Comparison of ENCODE assay signal across 12 cellular contexts in the genomic region with DNA sequence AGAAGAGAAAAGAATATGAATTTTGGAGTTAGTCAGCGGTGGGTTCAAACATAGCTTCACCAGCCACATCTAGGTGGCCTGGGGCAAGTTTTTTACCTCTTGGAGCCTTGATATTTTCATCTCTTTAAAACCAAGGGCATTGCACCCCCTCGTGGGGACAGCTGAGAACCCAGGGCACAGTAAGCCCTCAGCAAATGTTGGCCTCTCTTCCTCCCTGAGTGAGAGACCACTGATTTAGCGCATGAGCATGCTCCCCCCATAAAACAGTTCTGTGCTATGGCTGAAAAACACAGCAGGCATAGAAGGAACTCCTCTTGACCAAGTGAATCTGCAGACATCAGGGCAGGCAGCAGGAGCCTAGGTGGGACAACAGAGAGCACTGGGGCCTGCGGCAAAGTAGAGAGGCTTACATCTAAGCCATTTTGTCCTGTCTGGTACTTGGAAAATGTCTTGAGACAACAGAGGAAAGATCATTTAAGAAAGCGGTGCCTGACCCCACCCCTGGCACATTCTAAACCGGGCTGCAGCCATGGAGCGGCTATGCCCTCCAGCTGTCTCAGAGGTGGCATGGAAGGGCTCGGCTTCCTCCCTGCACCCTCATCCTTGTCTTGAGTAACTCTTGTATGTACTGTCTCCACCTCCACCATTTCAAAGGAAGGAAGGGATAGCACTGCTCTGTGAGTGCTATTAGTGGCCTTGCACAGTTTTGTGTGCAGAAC.
DNase-seq lines count a peak whose midpoint lies in the region; ATAC-seq and TF ChIP-seq lines count a peak whose summit lies in the region.
"Had no signal": no experiment of that assay in that cellular context is flagged by ENCODE, and none has a peak within 500 bp of the region (broad histone marks: within the 10 kb centered on the region; RNA-seq: fewer than 3 reads in every experiment).

No MANE protein-coding gene starts in this region.

- H3K4me1 Mint-ChIP-seq in activated CD4-positive, alpha-beta memory T cell treated with anti-CD3 and anti-CD28 coated beads, Interleukin-2, amount 10 ng/mL, durations not matched to agents 7 days and 5 days, result no peaks in the 10 kb centered on the region
- no peaks in the 10 kb centered on the region for H3K4me1 Mint-ChIP-seq in activated CD4-positive, alpha-beta memory T cell treated with anti-CD3 and anti-CD28 coated beads for 36 hours (ENCODE audit: low read depth)

- ATAC-seq in HG02970 (IDR thresholded peaks at IDR 0.05; ENCODE audit: low FRiP score, unreplicated experiment), result no peak
- no peak for ATAC-seq in HG03097 (IDR thresholded peaks at IDR 0.05; ENCODE audit: low FRiP score, unreplicated experiment)
- ATAC-seq: CD8-positive, alpha-beta T cell had no signal

- H3K9ac ChIP-seq in colonic mucosa (ENCODE audit: low read depth in 2 of 2, low read length in 2 of 2), result no peak overlapping the region

- DNase-seq in activated CD4-positive, alpha-beta memory T cell treated with anti-CD3 and anti-CD28 coated beads, Interleukin-2, amount 10 ng/mL, durations not matched to agents 7 days and 5 days, result peak; percentile 17
- no peak for DNase-seq in activated CD4-positive, alpha-beta memory T cell treated with anti-CD3 and anti-CD28 coated beads for 36 hours
- DNase-seq in M059J (ENCODE audit: low read depth) (peak; percentile 27), colonic mucosa (peak; percentile 12), retinal pigment epithelial cell (ENCODE audit: low read depth) (no peak), thyroid gland (no peak)
- DNase-seq: activated T-cell treated with anti-CD3 and anti-CD28 coated beads, Interleukin-2, amount 50 U/mL, for 24 hours; foreskin fibroblast had no signal

- no peak overlapping the region for H3K27ac Mint-ChIP-seq in activated CD4-positive, alpha-beta memory T cell treated with anti-CD3 and anti-CD28 coated beads, Interleukin-2, amount 10 ng/mL, durations not matched to agents 7 days and 5 days
- H3K27ac Mint-ChIP-seq in activated CD4-positive, alpha-beta memory T cell treated with anti-CD3 and anti-CD28 coated beads for 36 hours, result no peak overlapping the region
- H3K27ac Mint-ChIP-seq: activated T-cell treated with anti-CD3 and anti-CD28 coated beads, Interleukin-2, amount 50 U/mL, for 24 hours; CD8-positive, alpha-beta T cell had no signal

- CTCF ChIA-PET in activated CD4-positive, alpha-beta memory T cell treated with anti-CD3 and anti-CD28 coated beads, Interleukin-2, amount 10 ng/mL, durations not matched to agents 7 days and 5 days (lab: Charles Lee), result interaction anchor here (0.6 to 1.1 kb wide), 2 partner anchors 147 to 148 kb away, joined by 5 read pairs; no protein-coding TSS in a partner anchor
- CTCF ChIA-PET in activated CD4-positive, alpha-beta memory T cell treated with anti-CD3 and anti-CD28 coated beads for 36 hours (lab: Charles Lee), result no interaction called here

- no peak overlapping the region for H3K4me3 Mint-ChIP-seq in activated CD4-positive, alpha-beta memory T cell treated with anti-CD3 and anti-CD28 coated beads, Interleukin-2, amount 10 ng/mL, durations not matched to agents 7 days and 5 days
- no peak overlapping the region for H3K4me3 Mint-ChIP-seq in activated CD4-positive, alpha-beta memory T cell treated with anti-CD3 and anti-CD28 coated beads for 36 hours
- H3K4me3 Mint-ChIP-seq: activated T-cell treated with anti-CD3 and anti-CD28 coated beads, Interleukin-2, amount 50 U/mL, for 24 hours; CD8-positive, alpha-beta T cell had no signal

- POLR2A ChIA-PET in activated CD4-positive, alpha-beta memory T cell treated with anti-CD3 and anti-CD28 coated beads, Interleukin-2, amount 10 ng/mL, durations not matched to agents 7 days and 5 days (lab: Charles Lee), result no interaction called here
- POLR2A ChIA-PET in activated CD4-positive, alpha-beta memory T cell treated with anti-CD3 and anti-CD28 coated beads for 36 hours (lab: Charles Lee), result interaction anchor here (0.6 kb wide), 1 partner anchor 131 kb away, joined by 3 read pairs; no protein-coding TSS in a partner anchor

- H3K36me3 ChIP-seq in colonic mucosa, result no peaks in the 10 kb centered on the region
- no peaks in the 10 kb centered on the region for H3K36me3 ChIP-seq in thyroid gland
- H3K36me3 ChIP-seq: neutrophil had no signal

- H3K9me3 ChIP-seq in colonic mucosa, result no peaks in the 10 kb centered on the region
- H3K9me3 ChIP-seq in thyroid gland, result no peaks in the 10 kb centered on the region
- H3K9me3 ChIP-seq: neutrophil had no signal

- no peaks in the 10 kb centered on the region for H3K36me3 Mint-ChIP-seq in activated CD4-positive, alpha-beta memory T cell treated with anti-CD3 and anti-CD28 coated beads, Interleukin-2, amount 10 ng/mL, durations not matched to agents 7 days and 5 days (ENCODE audit: low read depth)
- H3K36me3 Mint-ChIP-seq in activated CD4-positive, alpha-beta memory T cell treated with anti-CD3 and anti-CD28 coated beads for 36 hours, result no peaks in the 10 kb centered on the region
- H3K36me3 Mint-ChIP-seq: CD8-positive, alpha-beta T cell had no signal

- intact Hi-C loops in activated CD4-positive, alpha-beta memory T cell treated with anti-CD3 and anti-CD28 coated beads for 36 hours (cut with micrococcal nuclease), result loop anchor here (10.0 kb wide), 1 partner anchor 295 kb away; no protein-coding TSS in a partner anchor
- intact Hi-C loops in colonic mucosa (cut with DNase I) (loop anchor here (5.0 kb wide), 1 partner anchor 148 kb away; no protein-coding TSS in a partner anchor), thyroid gland (cut with DNase I) (no loop called here)

- H3K9me3 Mint-ChIP-seq in activated CD4-positive, alpha-beta memory T cell treated with anti-CD3 and anti-CD28 coated beads, Interleukin-2, amount 10 ng/mL, durations not matched to agents 7 days and 5 days, result peaks cover 4% of the 10 kb centered on the region
- peaks cover 14% of the 10 kb centered on the region for H3K9me3 Mint-ChIP-seq in activated CD4-positive, alpha-beta memory T cell treated with anti-CD3 and anti-CD28 coated beads for 36 hours

- 87 to 93% methylated on average over 7 of the region's 8 CpGs for WGBS in thyroid gland, 2 donors

- no peaks in the 10 kb centered on the region for H3K4me1 ChIP-seq in colonic mucosa
- H3K4me1 ChIP-seq in thyroid gland, result peaks cover 25 to 43% of the 10 kb centered on the region in 2 donors

- H3K27me3 Mint-ChIP-seq in activated CD4-positive, alpha-beta memory T cell treated with anti-CD3 and anti-CD28 coated beads, Interleukin-2, amount 10 ng/mL, durations not matched to agents 7 days and 5 days, result peaks cover 13% of the 10 kb centered on the region
- peaks cover 2% of the 10 kb centered on the region for H3K27me3 Mint-ChIP-seq in activated CD4-positive, alpha-beta memory T cell treated with anti-CD3 and anti-CD28 coated beads for 36 hours

- TF ChIP-seq CTCF in colonic mucosa (IDR thresholded peaks at IDR 0.05) (no peak), retinal pigment epithelial cell (conservative IDR thresholded peaks at IDR 0.05; ENCODE audit: low read depth, low read length) (peak; percentile 45), thyroid gland (IDR thresholded peaks at IDR 0.05) (peak in 2 of 6 experiments; percentile 27 to 29)

- no peak for TF ChIP-seq POLR2A in thyroid gland (IDR thresholded peaks at IDR 0.05)

- H3K27ac ChIP-seq in colonic mucosa (no peak overlapping the region), thyroid gland (no peak overlapping the region)
- H3K27ac ChIP-seq: neutrophil had no signal

- H3K4me3 ChIP-seq in colonic mucosa (no peak overlapping the region), retinal pigment epithelial cell (ENCODE audit: low read length) (no peak overlapping the region), thyroid gland (replicated peaks in 1 of 3) (no peak overlapping the region)

- H3K27me3 ChIP-seq in colonic mucosa (no peaks in the 10 kb centered on the region), thyroid gland (no peaks in the 10 kb centered on the region)
- H3K27me3 ChIP-seq: neutrophil had no signal

Comparison
In these comparisons a context has a peak if more than half of its experiments do, and no peak if none do; other contexts are left out.
1. DNase-seq: peak in activated CD4-positive, alpha-beta memory T cell treated with anti-CD3 and anti-CD28 coated beads, Interleukin-2, amount 10 ng/mL, durations not matched to agents 7 days and 5 days (single experiment), M059J (single experiment) and colonic mucosa (single experiment); none in activated CD4-positive, alpha-beta memory T cell treated with anti-CD3 and anti-CD28 coated beads for 36 hours (single experiment), retinal pigment epithelial cell (single experiment) and thyroid gland (0 of 2).